In genomic region chr11:70825893-70826540, GRCh38 we compare ENCODE assay signal across 13 cellular contexts.
DNase-seq lines count a peak whose midpoint lies in the region.
"Had no signal": no experiment of that assay in that cellular context is flagged by ENCODE, and none has a peak within 500 bp of the region (broad histone marks: within the 10 kb centered on the region; RNA-seq: fewer than 3 reads in every experiment).

No MANE protein-coding gene starts in this region.

- H3K9ac ChIP-seq in iPS-18a (ENCODE audit: low read length) = peak overlapping the region; percentile 6
- H3K9ac ChIP-seq in skeletal muscle tissue (ENCODE audit: low read depth in 1 of 3, low read length in 3 of 3) = no peak overlapping the region

- H3K27me3 ChIP-seq in iPS-18a (ENCODE audit: control insufficient read depth, insufficient read depth, low read length) (peaks cover 34% of the 10 kb centered on the region), skeletal muscle tissue (ENCODE audit: control insufficient read depth in 3 of 3, insufficient read depth in 3 of 3, low read length in 3 of 3) (peaks cover 80 to 85% (median 81%) of the 10 kb centered on the region in 3 donors)

- intact Hi-C loops in posterior vena cava (cut with DNase I) = no loop called here
- intact Hi-C loops in activated T-helper 1 cell treated with anti-CD3 and anti-CD28 coated beads, Interleukin-12 subunit alpha, Interleukin-12 subunit beta, Interleukin-2, Interleukin-4 antibody, amounts not matched to agents 30 ng/mL and 10 ng/mL and 1 ng/mL, durations not matched to agents 14 hours and 24 hours and 36 hours (cut with micrococcal nuclease) = no loop called here

- no peak overlapping the region for H3K27ac Mint-ChIP-seq in activated T-helper 1 cell treated with anti-CD3 and anti-CD28 coated beads, Interleukin-12 subunit alpha, Interleukin-12 subunit beta, Interleukin-2, Interleukin-4 antibody, amounts not matched to agents 30 ng/mL and 10 ng/mL and 1 ng/mL, durations not matched to agents 14 hours and 24 hours and 36 hours

- no peaks in the 10 kb centered on the region for H3K36me3 Mint-ChIP-seq in activated T-helper 1 cell treated with anti-CD3 and anti-CD28 coated beads, Interleukin-12 subunit alpha, Interleukin-12 subunit beta, Interleukin-2, Interleukin-4 antibody, amounts not matched to agents 30 ng/mL and 10 ng/mL and 1 ng/mL, durations not matched to agents 14 hours and 24 hours and 36 hours (ENCODE audit: low read depth)

- H3K36me3 ChIP-seq in iPS-18a (ENCODE audit: control insufficient read depth, low read depth, low read length) (no peaks in the 10 kb centered on the region), skeletal muscle tissue (ENCODE audit: control insufficient read depth in 3 of 3, insufficient read depth in 3 of 3, low read length in 3 of 3) (no peaks in the 10 kb centered on the region)
- H3K36me3 ChIP-seq: thoracic aorta had no signal

- peak; percentile 21 for DNase-seq in DMS 273 (lab: John Stamatoyannopoulos, UW; ENCODE audit: unreplicated experiment)
- DNase-seq in DMS 273 treated with DMSO at 0.1 percent for 48 hours (lab: John Stamatoyannopoulos, UW) = no peak
- DNase-seq in NCI-H748 treated with DMSO at 0.1 percent for 48 hours (lab: John Stamatoyannopoulos, UW) = peak; percentile 61
- no peak for DNase-seq in posterior vena cava (ENCODE audit: low spot score)
- no peak for DNase-seq in activated T-helper 1 cell treated with anti-CD3 and anti-CD28 coated beads, Interleukin-12 subunit alpha, Interleukin-12 subunit beta, Interleukin-2, Interleukin-4 antibody, amounts not matched to agents 30 ng/mL and 10 ng/mL and 1 ng/mL, durations not matched to agents 14 hours and 24 hours and 36 hours (ENCODE audit: low spot score)
- DNase-seq in activated effector memory CD4-positive, alpha-beta T cell treated with Interleukin-2 at 50 U/mL for 16 hours = no peak
- DNase-seq: activated naive CD4-positive, alpha-beta T cell treated with Interleukin-2 at 50 U/mL for 16 hours; central memory CD4-positive, alpha-beta T cell; NCI-H226 had no signal

- no peak overlapping the region for H3K4me3 Mint-ChIP-seq in activated T-helper 1 cell treated with anti-CD3 and anti-CD28 coated beads, Interleukin-12 subunit alpha, Interleukin-12 subunit beta, Interleukin-2, Interleukin-4 antibody, amounts not matched to agents 30 ng/mL and 10 ng/mL and 1 ng/mL, durations not matched to agents 14 hours and 24 hours and 36 hours

- H3K4me3 ChIP-seq in iPS-18a (ENCODE audit: low read length) (peak overlapping the region; percentile 46), skeletal muscle tissue (ENCODE audit: low read length in 3 of 3) (peak overlapping the region in 2 of 3 donors; percentile 3 to 29)
- H3K4me3 ChIP-seq: thoracic aorta had no signal

- peaks cover 25% of the 10 kb centered on the region for H3K4me1 ChIP-seq in iPS-18a (ENCODE audit: control insufficient read depth, low read depth, low read length)
- H3K4me1 ChIP-seq in skeletal muscle tissue (ENCODE audit: control insufficient read depth in 3 of 3, insufficient read depth in 3 of 3, low read length in 3 of 3) = peaks cover 0 to 6% (median 4%) of the 10 kb centered on the region in 3 donors

- H3K4me1 Mint-ChIP-seq in activated T-helper 1 cell treated with anti-CD3 and anti-CD28 coated beads, Interleukin-12 subunit alpha, Interleukin-12 subunit beta, Interleukin-2, Interleukin-4 antibody, amounts not matched to agents 30 ng/mL and 10 ng/mL and 1 ng/mL, durations not matched to agents 14 hours and 24 hours and 36 hours (ENCODE audit: low read depth) = no peaks in the 10 kb centered on the region

- peaks cover 29% of the 10 kb centered on the region for H3K27me3 Mint-ChIP-seq in activated T-helper 1 cell treated with anti-CD3 and anti-CD28 coated beads, Interleukin-12 subunit alpha, Interleukin-12 subunit beta, Interleukin-2, Interleukin-4 antibody, amounts not matched to agents 30 ng/mL and 10 ng/mL and 1 ng/mL, durations not matched to agents 14 hours and 24 hours and 36 hours (ENCODE audit: insufficient read depth)

- no peaks in the 10 kb centered on the region for H3K9me3 Mint-ChIP-seq in activated T-helper 1 cell treated with anti-CD3 and anti-CD28 coated beads, Interleukin-12 subunit alpha, Interleukin-12 subunit beta, Interleukin-2, Interleukin-4 antibody, amounts not matched to agents 30 ng/mL and 10 ng/mL and 1 ng/mL, durations not matched to agents 14 hours and 24 hours and 36 hours

- H3K27ac ChIP-seq in iPS-18a (ENCODE audit: low read length) (no peak overlapping the region), skeletal muscle tissue (ENCODE audit: low read depth, low read length) (no peak overlapping the region)
- H3K27ac ChIP-seq: 22Rv1, thoracic aorta had no signal

- H3K9me3 ChIP-seq in iPS-18a (ENCODE audit: control insufficient read depth, low read depth, low read length) (no peaks in the 10 kb centered on the region), skeletal muscle tissue (ENCODE audit: control insufficient read depth in 3 of 3, low read length in 3 of 3) (no peaks in the 10 kb centered on the region)
- H3K9me3 ChIP-seq: thoracic aorta had no signal

Comparison
In these comparisons a context has a peak if more than half of its experiments do, and no peak if none do; other contexts are left out.
1. DNase-seq: peak in DMS 273 (single experiment) and NCI-H748 treated with DMSO at 0.1 percent for 48 hours (single experiment); none in DMS 273 treated with DMSO at 0.1 percent for 48 hours (single experiment), posterior vena cava (single experiment), activated T-helper 1 cell treated with anti-CD3 and anti-CD28 coated beads, Interleukin-12 subunit alpha, Interleukin-12 subunit beta, Interleukin-2, Interleukin-4 antibody, amounts not matched to agents 30 ng/mL and 10 ng/mL and 1 ng/mL, durations not matched to agents 14 hours and 24 hours and 36 hours (single experiment) and activated effector memory CD4-positive, alpha-beta T cell treated with Interleukin-2 at 50 U/mL for 16 hours (single experiment).